ENCODE assay signal across 8 cellular contexts in genomic region chr2:135985826-135986393, GRCh38. TPM values are rescaled to one million over a fixed set of nuclear protein-coding genes. Genes with fewer than 3 reads are reported as not detected.
A peak's percentile ranks its signal among the peaks of the same experiment; 100 is the strongest.
DNase-seq lines count a peak whose midpoint lies in the region; ATAC-seq and TF ChIP-seq lines count a peak whose summit lies in the region.

No MANE protein-coding gene starts in this region.

- peak; percentile 60 for ATAC-seq in CD8-positive, alpha-beta T cell
- ATAC-seq in GM21717 (IDR thresholded peaks at IDR 0.05; ENCODE audit: unreplicated experiment), result peak; percentile 49
- peak; percentile 69 for ATAC-seq in activated CD8-positive, alpha-beta T cell treated with anti-CD3 and anti-CD28 coated beads, Interleukin-2, amount 10 ng/mL, durations not matched to agents 7 days and 5 days

- H3K4me3 ChIP-seq in CD8-positive, alpha-beta T cell (ENCODE audit: low read depth, low read length), result peak overlapping the region; percentile 99
- H3K4me3 ChIP-seq in esophagus squamous epithelium, result peak overlapping the region; percentile 79 to 99 (median 81)

- peak overlapping the region; percentile 94 for H3K4me3 Mint-ChIP-seq in CD8-positive, alpha-beta T cell
- H3K4me3 Mint-ChIP-seq in activated CD8-positive, alpha-beta T cell treated with anti-CD3 and anti-CD28 coated beads, Interleukin-2, amount 10 ng/mL, durations not matched to agents 7 days and 5 days, result peak overlapping the region; percentile 89
- H3K4me3 Mint-ChIP-seq in progenitor cell of endocrine pancreas (ENCODE audit: low read depth), result peak overlapping the region; percentile 91

- peak in 5 of 7 experiments; percentile 47 to 81 (median 67) for DNase-seq in CD8-positive, alpha-beta T cell
- DNase-seq in Kasumi-1 (lab: John Stamatoyannopoulos, UW), result peak; percentile 91 to 95
- peak; percentile 77 for DNase-seq in activated CD8-positive, alpha-beta T cell treated with anti-CD3 and anti-CD28 coated beads, Interleukin-2, amount 10 ng/mL, durations not matched to agents 7 days and 5 days
- no peak for DNase-seq in esophagus squamous epithelium (lab: John Stamatoyannopoulos, UW)
- DNase-seq in progenitor cell of endocrine pancreas (ENCODE audit: low spot score, unreplicated experiment), result no peak
- DNase-seq in NCI-H1930 (lab: John Stamatoyannopoulos, UW), result no peak
- no peak for DNase-seq in activated effector memory CD4-positive, alpha-beta T cell treated with anti-CD3 and anti-CD28 coated beads, Interleukin-2, amount 50 U/mL, for 16 hours

- peaks cover 28% of the 10 kb centered on the region for H3K36me3 Mint-ChIP-seq in CD8-positive, alpha-beta T cell
- H3K36me3 Mint-ChIP-seq in activated CD8-positive, alpha-beta T cell treated with anti-CD3 and anti-CD28 coated beads, Interleukin-2, amount 10 ng/mL, durations not matched to agents 7 days and 5 days (ENCODE audit: low read depth), result peaks cover 44% of the 10 kb centered on the region
- no peaks in the 10 kb centered on the region for H3K36me3 Mint-ChIP-seq in progenitor cell of endocrine pancreas (ENCODE audit: insufficient read depth)

- POLR2A ChIA-PET in CD8-positive, alpha-beta T cell (lab: Charles Lee), result interaction anchor here (0.8 to 1.9 kb wide), 12 partner anchors 11 to 391 kb away, joined by 3 to 10 read pairs (median 4); no protein-coding TSS in a partner anchor
- POLR2A ChIA-PET in activated CD8-positive, alpha-beta T cell treated with anti-CD3 and anti-CD28 coated beads, Interleukin-2, amount 10 ng/mL, durations not matched to agents 7 days and 5 days (lab: Charles Lee), result interaction anchor here (0.5 to 2.7 kb wide), 19 partner anchors 11 to 323 kb away, joined by 3 to 18 read pairs (median 4); no protein-coding TSS in a partner anchor

- 22 to 23% methylated on average over 14 to 17 of the region's 19 CpGs for WGBS in esophagus squamous epithelium, 2 donors

- H3K27me3 Mint-ChIP-seq in CD8-positive, alpha-beta T cell (ENCODE audit: low read depth), result no peaks in the 10 kb centered on the region
- no peaks in the 10 kb centered on the region for H3K27me3 Mint-ChIP-seq in activated CD8-positive, alpha-beta T cell treated with anti-CD3 and anti-CD28 coated beads, Interleukin-2, amount 10 ng/mL, durations not matched to agents 7 days and 5 days (ENCODE audit: low read depth)
- H3K27me3 Mint-ChIP-seq in progenitor cell of endocrine pancreas, result no peaks in the 10 kb centered on the region

- no peak for TF ChIP-seq CTCF in CD8-positive, alpha-beta T cell (IDR thresholded peaks at IDR 0.05)
- TF ChIP-seq CTCF in esophagus squamous epithelium (IDR thresholded peaks at IDR 0.05), result no peak
- TF ChIP-seq CTCF in progenitor cell of endocrine pancreas (IDR thresholded peaks at IDR 0.05; ENCODE audit: unreplicated experiment), result no peak

- H3K9me3 ChIP-seq in CD8-positive, alpha-beta T cell (ENCODE audit: low read length), result no peaks in the 10 kb centered on the region
- no peaks in the 10 kb centered on the region for H3K9me3 ChIP-seq in esophagus squamous epithelium

- peaks cover 24% of the 10 kb centered on the region for H3K4me1 ChIP-seq in CD8-positive, alpha-beta T cell (ENCODE audit: insufficient read depth, low read length)
- peaks cover 0 to 29% (median 18%) of the 10 kb centered on the region in 3 donors for H3K4me1 ChIP-seq in esophagus squamous epithelium

- no peaks in the 10 kb centered on the region for H3K27me3 ChIP-seq in CD8-positive, alpha-beta T cell (ENCODE audit: insufficient read depth, low read length)
- H3K27me3 ChIP-seq in esophagus squamous epithelium, result no peaks in the 10 kb centered on the region

- peak overlapping the region; percentile 95 for H3K27ac ChIP-seq in CD8-positive, alpha-beta T cell (ENCODE audit: low read depth, low read length)
- peak overlapping the region; percentile 96 to 99 (median 98) for H3K27ac ChIP-seq in esophagus squamous epithelium

- intact Hi-C loops in CD8-positive, alpha-beta T cell (cut with DNase I, micrococcal nuclease), result loop anchor here (1.0 to 10.0 kb wide), 12 partner anchors 15 to 931 kb away; partner anchors contain the start of genes MCM6 (in 1 of the 2), R3HDM1 (in 1 of the 2), RAB3GAP1 (in 1 of the 2) and UBXN4 (in 1 of the 2)
- intact Hi-C loops in esophagus squamous epithelium (cut with DNase I), result no loop called here

- CTCF ChIA-PET in CD8-positive, alpha-beta T cell (lab: Charles Lee), result interaction anchor here (0.6 to 1.6 kb wide), 5 partner anchors 11 to 399 kb away, joined by 3 to 9 read pairs (median 3); no protein-coding TSS in a partner anchor
- CTCF ChIA-PET in activated CD8-positive, alpha-beta T cell treated with anti-CD3 and anti-CD28 coated beads, Interleukin-2, amount 10 ng/mL, durations not matched to agents 7 days and 5 days (lab: Charles Lee), result interaction anchor here (0.7 to 1.7 kb wide), 11 partner anchors 10 to 399 kb away, joined by 3 to 8 read pairs (median 3); no protein-coding TSS in a partner anchor

- no peak for TF ChIP-seq POLR2A in esophagus squamous epithelium (IDR thresholded peaks at IDR 0.05)

- peaks cover 43% of the 10 kb centered on the region for H3K4me1 Mint-ChIP-seq in CD8-positive, alpha-beta T cell (ENCODE audit: low read depth)
- peaks cover 48% of the 10 kb centered on the region for H3K4me1 Mint-ChIP-seq in activated CD8-positive, alpha-beta T cell treated with anti-CD3 and anti-CD28 coated beads, Interleukin-2, amount 10 ng/mL, durations not matched to agents 7 days and 5 days (ENCODE audit: low read depth)
- peaks cover 8% of the 10 kb centered on the region for H3K4me1 Mint-ChIP-seq in progenitor cell of endocrine pancreas (ENCODE audit: low read depth)

- H3K27ac Mint-ChIP-seq in CD8-positive, alpha-beta T cell, result peak overlapping the region; percentile 98
- H3K27ac Mint-ChIP-seq in activated CD8-positive, alpha-beta T cell treated with anti-CD3 and anti-CD28 coated beads, Interleukin-2, amount 10 ng/mL, durations not matched to agents 7 days and 5 days, result peak overlapping the region; percentile 98
- H3K27ac Mint-ChIP-seq in progenitor cell of endocrine pancreas, result peak overlapping the region; percentile 99

- no peaks in the 10 kb centered on the region for H3K9me3 Mint-ChIP-seq in CD8-positive, alpha-beta T cell
- no peaks in the 10 kb centered on the region for H3K9me3 Mint-ChIP-seq in activated CD8-positive, alpha-beta T cell treated with anti-CD3 and anti-CD28 coated beads, Interleukin-2, amount 10 ng/mL, durations not matched to agents 7 days and 5 days (ENCODE audit: insufficient read depth)
- H3K9me3 Mint-ChIP-seq in progenitor cell of endocrine pancreas (ENCODE audit: low read depth), result no peaks in the 10 kb centered on the region

- no peaks in the 10 kb centered on the region for H3K36me3 ChIP-seq in CD8-positive, alpha-beta T cell (ENCODE audit: insufficient read depth, low read length)
- peaks cover 0 to 23% (median 0%) of the 10 kb centered on the region in 3 donors for H3K36me3 ChIP-seq in esophagus squamous epithelium

RNA-seq across cellular contexts. Expression of gene DARS1, which starts 0.5 kb away (rescaled TPM):
- 10 to 100 TPM; 33.4 to 35.8 TPM for total RNA-seq in CD8-positive, alpha-beta T cell
- 100 to 1,000 TPM; 139 to 148 TPM for total RNA-seq in activated CD8-positive, alpha-beta T cell treated with anti-CD3 and anti-CD28 coated beads, Interleukin-2, amount 10 ng/mL, durations not matched to agents 7 days and 5 days
- total RNA-seq in esophagus squamous epithelium (100 to 1,000 TPM in 1 of 4 donors, 10 to 100 TPM in 3; 38.4 to 104 (median 84.3) TPM), progenitor cell of endocrine pancreas (65.0 and 69.7 TPM in 2 replicates)

Comparison
In these comparisons a context has a peak if more than half of its experiments do, and no peak if none do; other contexts are left out.
1. DNase-seq: peak in CD8-positive, alpha-beta T cell (5 of 7), Kasumi-1 (2 of 2) and activated CD8-positive, alpha-beta T cell treated with anti-CD3 and anti-CD28 coated beads, Interleukin-2, amount 10 ng/mL, durations not matched to agents 7 days and 5 days (single experiment); none in esophagus squamous epithelium (single experiment), progenitor cell of endocrine pancreas (single experiment), NCI-H1930 (0 of 2) and activated effector memory CD4-positive, alpha-beta T cell treated with anti-CD3 and anti-CD28 coated beads, Interleukin-2, amount 50 U/mL, for 16 hours (single experiment).
2. Peak in every context shown above with its lines, with median percentiles within 50 percentile points of each other: ATAC-seq, H3K27ac Mint-ChIP-seq and H3K4me3 Mint-ChIP-seq.